ENCODE assay signal across 8 cellular contexts in genomic region chr2:46939596-46940359, GRCh38. TPM values are rescaled to one million over a fixed set of nuclear protein-coding genes. Genes with fewer than 3 reads are reported as not detected.
DNase-seq lines count a peak whose midpoint lies in the region; ATAC-seq and TF ChIP-seq lines count a peak whose summit lies in the region.

No MANE protein-coding gene starts in this region.

- WGBS in psoas muscle, 3 donors: 43 to 69% (median 49%) methylated on average over 13 of the region's 13 CpGs

- H3K9me2 ChIP-seq in PC-3 (replicated peaks; ENCODE audit: low read length): no peaks in the 10 kb centered on the region

- POLR2A ChIA-PET in PC-3 (lab: Charles Lee; ENCODE audit: unreplicated experiment): no interaction called here

- H3K4me1 ChIP-seq in ES-I3 (ENCODE audit: insufficient read depth, low read length) (peaks cover 14% of the 10 kb centered on the region), PC-3 (ENCODE audit: insufficient read depth, low read length) (peaks cover 9% of the 10 kb centered on the region), psoas muscle (peaks cover 10% of the 10 kb centered on the region)

- BruUV-seq in PC-3 (replicated peaks; lab: Mats Ljungman, UMichigan): no TSS peak

- H3K9me3 ChIP-seq in ES-I3 (ENCODE audit: control insufficient read depth, insufficient read depth, low read length): no peaks in the 10 kb centered on the region
- H3K9me3 ChIP-seq in PC-3 (ENCODE audit: low read length): no peaks in the 10 kb centered on the region
- no peaks in the 10 kb centered on the region for H3K9me3 ChIP-seq in psoas muscle

- peak overlapping the region; percentile 74 for H3K4me3 ChIP-seq in PC-3 (ENCODE audit: low read length)
- H3K4me3 ChIP-seq in epithelial cell of esophagus (ENCODE audit: low read length): no peak overlapping the region
- H3K4me3 ChIP-seq in psoas muscle: peak overlapping the region; percentile 86

- H4K20me1 ChIP-seq in PC-3 (ENCODE audit: low read length): no peaks in the 10 kb centered on the region

- intact Hi-C loops in PC-3 (cut with micrococcal nuclease) (no loop called here), psoas muscle (cut with DNase I) (no loop called here)

- H3K27ac ChIP-seq in PC-3 (ENCODE audit: low read length) (peak overlapping the region; percentile 3; the same call in 1 of the 2 replicates), psoas muscle (peak overlapping the region; percentile 87)

- H3K27me3 ChIP-seq in PC-3 (ENCODE audit: low read length) (no peaks in the 10 kb centered on the region), psoas muscle (ENCODE audit: insufficient read depth in 3 of 3, low read length in 2 of 3) (no peaks in the 10 kb centered on the region)

- DNase-seq in PC-3: no peak
- peak; percentile 14 for DNase-seq in epithelial cell of esophagus (ENCODE audit: low read depth)
- no peak for DNase-seq in psoas muscle
- no peak for DNase-seq in occipital lobe (lab: John Stamatoyannopoulos, UW)
- DNase-seq in GM19238 (ENCODE audit: insufficient read length, low spot score): no peak

- TF ChIP-seq CTCF in PC-3 (conservative IDR thresholded peaks at IDR 0.05; ENCODE audit: low read depth, low read length) (no peak), epithelial cell of esophagus (IDR thresholded peaks at IDR 0.05; ENCODE audit: insufficient read depth, low read depth, low read length, missing control alignments) (no peak), psoas muscle (IDR thresholded peaks at IDR 0.05) (no peak)

- CTCF ChIA-PET in PC-3 (lab: Charles Lee): no interaction called here

- H3K36me3 ChIP-seq in ES-I3 (ENCODE audit: insufficient read depth, low read length): no peaks in the 10 kb centered on the region
- H3K36me3 ChIP-seq in PC-3 (ENCODE audit: low read depth, low read length): no peaks in the 10 kb centered on the region
- no peaks in the 10 kb centered on the region for H3K36me3 ChIP-seq in psoas muscle (ENCODE audit: insufficient read depth in 1 of 2, low read depth in 1 of 2)

- no peaks in the 10 kb centered on the region for H3F3A ChIP-seq in PC-3 (ENCODE audit: low read length, unreplicated experiment)

- H3K4me2 ChIP-seq in PC-3 (ENCODE audit: low read length): peak overlapping the region; percentile 78

- peaks cover 40% of the 10 kb centered on the region for H3K79me2 ChIP-seq in PC-3 (ENCODE audit: low read length)

- ATAC-seq in PC-3: no peak
- peak in 2 of 4 donors; percentile 1 to 2 for ATAC-seq in psoas muscle
- no peak for ATAC-seq in HG03108 (IDR thresholded peaks at IDR 0.05; ENCODE audit: unreplicated experiment)
- no peak for ATAC-seq in GM21786 (IDR thresholded peaks at IDR 0.05; ENCODE audit: unreplicated experiment)

- H2AFZ ChIP-seq in PC-3 (ENCODE audit: low read length): peak overlapping the region; percentile 61; the same call in 1 of the 2 replicates

- peak overlapping the region; percentile 67; the same call in 1 of the 2 replicates for H3K9ac ChIP-seq in ES-I3 (ENCODE audit: low read depth, low read length)
- H3K9ac ChIP-seq in PC-3 (ENCODE audit: low read length): peak overlapping the region; percentile 74

RNA-seq across cellular contexts. Expression of gene TTC7A, which starts 1.2 kb away (rescaled TPM):
- total RNA-seq in PC-3 (2014; rRNA removed) (21.8 and 24.2 TPM in 2 replicates), psoas muscle (1 to 10 TPM; 3.6 to 5.9 (median 4.0) TPM), occipital lobe (8.4 TPM)
- 1 to 10 TPM; 1.7 to 2.7 (median 2.2) TPM for polyA plus RNA-seq in psoas muscle

RNA-seq across cellular contexts. Expression of gene MCFD2, which starts 24.2 kb away (rescaled TPM):
- 91.9 and 112 TPM in 2 replicates for total RNA-seq in PC-3 (2014; rRNA removed)
- total RNA-seq in psoas muscle: 100 to 1,000 TPM in 2 of 4 donors, 10 to 100 TPM in 2; 65.2 to 121 (median 96.9) TPM
- 10 to 100 TPM; 52.2 to 99.2 (median 69.8) TPM for polyA plus RNA-seq in psoas muscle
- 52.9 TPM for total RNA-seq in occipital lobe
